ENCODE assay signal across 9 cellular contexts in genomic region chr2:172438741-172439508, GRCh38. TPM values are rescaled to one million over a fixed set of nuclear protein-coding genes. Genes with fewer than 3 reads are reported as not detected.
DNase-seq lines count a peak whose midpoint lies in the region; ATAC-seq and TF ChIP-seq lines count a peak whose summit lies in the region.
"Had no signal": no experiment of that assay in that cellular context is flagged by ENCODE, and none has a peak within 500 bp of the region (broad histone marks: within the 10 kb centered on the region; RNA-seq: fewer than 3 reads in every experiment).

No MANE protein-coding gene starts in this region.

- DNase-seq in chondrocyte (ENCODE audit: low spot score) (no peak), mucosa of gallbladder (ENCODE audit: low spot score) (peak; percentile 60), pons (ENCODE audit: low spot score) (no peak), activated gamma-delta T cell (lab: John Stamatoyannopoulos, UW) (no peak)

- peaks cover 26% of the 10 kb centered on the region for H3K4me1 Mint-ChIP-seq in chondrocyte (ENCODE audit: low read depth)

- H3K27me3 Mint-ChIP-seq in chondrocyte (ENCODE audit: low read depth) = no peaks in the 10 kb centered on the region

- peak overlapping the region; percentile 68 for H3K27ac Mint-ChIP-seq in chondrocyte (ENCODE audit: unreplicated experiment)

- H3K4me3 Mint-ChIP-seq in chondrocyte (ENCODE audit: unreplicated experiment) = peak overlapping the region; percentile 7

- 0 out of 2 replicates have a peak, but pooled peaks have one; percentile 16 for TF ChIP-seq EP300 in Ishikawa (IDR thresholded peaks at IDR 0.05; ENCODE audit: borderline replicate concordance)

- no peak for TF ChIP-seq CTCF in C4-2B (conservative IDR thresholded peaks at IDR 0.05)
- TF ChIP-seq CTCF in chondrocyte (IDR thresholded peaks at IDR 0.05) = no peak

- no peak; the same call in 1 of the 2 replicates for TF ChIP-seq RAD21 in Ishikawa (IDR thresholded peaks at IDR 0.05; ENCODE audit: low read depth)

- ATAC-seq in GM19324 (IDR thresholded peaks at IDR 0.05; ENCODE audit: low FRiP score, unreplicated experiment) = no peak
- ATAC-seq in GM21423 (IDR thresholded peaks at IDR 0.05; ENCODE audit: unreplicated experiment) = no peak

- H3K36me3 Mint-ChIP-seq in chondrocyte (ENCODE audit: low read depth) = no peaks in the 10 kb centered on the region

- no peaks in the 10 kb centered on the region for H3K9me3 Mint-ChIP-seq in chondrocyte (ENCODE audit: low read depth)

- peak overlapping the region; percentile 59 for H3K27ac ChIP-seq in C4-2B
- H3K27ac ChIP-seq: cardiac muscle cell had no signal

TF ChIP-seq in Ishikawa, 13 proteins besides CTCF, POLR2A, EP300 and RAD21:
- TF ChIP-seq MAX (IDR thresholded peaks at IDR 0.05) (peak; percentile 54; the same call in 1 of the 2 replicates), TEAD4 (IDR thresholded peaks at IDR 0.05) (peak; percentile 9; the same call in 1 of the 2 replicates), TCF12 (IDR thresholded peaks at IDR 0.05; ENCODE audit: low read depth) (peak; percentile 66), YY1 (IDR thresholded peaks at IDR 0.05; ENCODE audit: low read depth) (no peak)

RNA-seq across cellular contexts. Expression of gene ITGA6, which starts 11.5 kb away (rescaled TPM):
- total RNA-seq in chondrocyte (3.4 to 5.7 TPM (median 5.0 TPM) in 3 replicates), mucosa of gallbladder (71.4 TPM)

Comparison
In these comparisons a context has a peak if more than half of its experiments do, and no peak if none do; other contexts are left out.
1. RNA of gene ITGA6, which starts 11.5 kb away (total RNA-seq): 71.4 TPM in mucosa of gallbladder (single experiment); 3.4 to 5.7 TPM in chondrocyte; every median in the first group is over 10 times any median in the second.